Comparison of ENCODE assay signal across 26 cellular contexts in the genomic region with DNA sequence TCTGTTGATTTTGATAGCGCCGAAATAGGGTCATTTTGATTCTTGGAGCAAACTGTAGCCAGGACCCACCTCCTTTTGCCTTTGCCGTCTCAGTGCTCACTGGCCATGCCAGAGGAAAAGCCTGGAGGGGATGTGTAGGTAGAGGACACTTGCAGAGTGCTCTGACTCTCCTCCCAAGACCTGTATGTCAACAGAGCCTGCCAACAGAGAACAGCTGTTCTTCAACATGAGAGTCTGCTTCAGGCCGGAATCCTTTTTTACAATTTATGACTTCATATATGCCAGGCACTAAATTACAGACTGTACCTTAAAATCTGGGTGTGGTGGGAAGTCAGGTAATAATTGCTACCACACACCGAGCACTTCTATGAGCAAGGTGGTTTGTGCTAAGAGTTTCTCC.
"Had no signal": no experiment of that assay in that cellular context is flagged by ENCODE, and none has a peak within 500 bp of the region (broad histone marks: within the 10 kb centered on the region; RNA-seq: fewer than 3 reads in every experiment).

No MANE protein-coding gene starts in this region.

- H3K9me3 Mint-ChIP-seq: dendritic cell treated with granulocyte-macrophage colony-stimulating factor and Interleukin-4, amounts not matched to agents 40 ng/mL and 50 ng/mL, for 4 days; endodermal cell; stimulated activated naive CD8-positive, alpha-beta T cell treated with anti-CD3 and anti-CD28 coated beads, Interleukin-15, amount 100 ng/mL, for 72 hours had no signal

- H3K9me3 ChIP-seq: colonic mucosa, esophagus squamous epithelium, ovary, right lobe of liver, suprapubic skin, transverse colon, upper lobe of right lung, vagina had no signal

- DNase-seq: colonic mucosa; effector CD8-positive, alpha-beta T cell; endodermal cell; esophagus squamous epithelium; foreskin melanocyte; head of caudate nucleus; kidney; naive thymus-derived CD8-positive, alpha-beta T cell; occipital lobe; ovary; posterior cingulate gyrus; retina; right lobe of liver; stimulated activated CD4-positive, alpha-beta T cell treated with anti-CD3 and anti-CD28 coated beads, Interleukin-12 subunit alpha, Interleukin-12 subunit beta, amount 100 ng/mL, for 4 hours; stimulated activated CD4-positive, alpha-beta T cell treated with anti-CD3 and anti-CD28 coated beads, Interleukin-1b, Interleukin-23, amount 100 ng/mL, for 48 hours; stimulated activated CD4-positive, alpha-beta T cell treated with anti-CD3 and anti-CD28 coated beads, Interleukin-4, amount 100 ng/mL, for 1 hour; stimulated activated CD8-positive, alpha-beta memory T cell treated with anti-CD3 and anti-CD28 coated beads, Interleukin-4, amount 100 ng/mL, for 48 hours; stimulated activated naive CD4-positive, alpha-beta T cell; stimulated activated naive CD8-positive, alpha-beta T cell treated with anti-CD3 and anti-CD28 coated beads, Interleukin-15, amount 100 ng/mL, for 72 hours; transverse colon; upper lobe of right lung had no signal

- H3K27ac Mint-ChIP-seq: dendritic cell treated with granulocyte-macrophage colony-stimulating factor and Interleukin-4, amounts not matched to agents 40 ng/mL and 50 ng/mL, for 4 days; endodermal cell; naive thymus-derived CD8-positive, alpha-beta T cell; stimulated activated naive CD8-positive, alpha-beta T cell treated with anti-CD3 and anti-CD28 coated beads, Interleukin-15, amount 100 ng/mL, for 72 hours had no signal

- H3K4me1 Mint-ChIP-seq: naive thymus-derived CD8-positive, alpha-beta T cell; stimulated activated naive CD8-positive, alpha-beta T cell treated with anti-CD3 and anti-CD28 coated beads, Interleukin-15, amount 100 ng/mL, for 72 hours had no signal

- H3K27ac ChIP-seq: colonic mucosa, hepatocyte, ovary, right lobe of liver, suprapubic skin, transverse colon, upper lobe of right lung, vagina had no signal

- H2AFZ ChIP-seq: hepatocyte had no signal

- H3K79me2 ChIP-seq: hepatocyte had no signal

- H3K4me1 ChIP-seq: colonic mucosa, right lobe of liver, transverse colon, vagina had no signal

- H3K4me2 ChIP-seq: hepatocyte, smooth muscle cell had no signal

- H3K36me3 Mint-ChIP-seq: naive thymus-derived CD8-positive, alpha-beta T cell had no signal

- H3K36me3 ChIP-seq: colonic mucosa, esophagus squamous epithelium, ovary, right lobe of liver, suprapubic skin, transverse colon, upper lobe of right lung, vagina had no signal

- H3K27me3 ChIP-seq: colonic mucosa, esophagus squamous epithelium, hepatocyte, ovary, right lobe of liver, suprapubic skin, transverse colon, upper lobe of right lung, vagina had no signal

- H3K4me3 Mint-ChIP-seq: dendritic cell treated with granulocyte-macrophage colony-stimulating factor and Interleukin-4, amounts not matched to agents 40 ng/mL and 50 ng/mL, for 4 days; endodermal cell; naive thymus-derived CD8-positive, alpha-beta T cell; stimulated activated naive CD8-positive, alpha-beta T cell treated with anti-CD3 and anti-CD28 coated beads, Interleukin-15, amount 100 ng/mL, for 72 hours had no signal

- H3K4me3 ChIP-seq: colonic mucosa, esophagus squamous epithelium, hepatocyte, ovary, right lobe of liver, smooth muscle cell, suprapubic skin, transverse colon, upper lobe of right lung, vagina had no signal
